ENCODE assay signal across 1 cellular context in genomic region chrX:47650164-47651042, GRCh38.
TF ChIP-seq lines count a peak whose summit lies in the region.

Gene ELK1 (minus strand): TSS chrX:47650563. CDS start chrX:47641441, 9,122 bp downstream.

TF ChIP-seq in HEK293, 187 proteins besides CTCF, POLR2A, EP300 and RAD21 (continued from another document and continues in another):
- TF ChIP-seq PATZ1 (tag by site-specific recombination; IDR thresholded peaks at IDR 0.05) (peak; percentile 93), GLIS2 (tag by site-specific recombination; IDR thresholded peaks at IDR 0.05) (peak; percentile 95), ZNF658 (tag by site-specific recombination; IDR thresholded peaks at IDR 0.05) (no peak), SALL2 (tag by site-specific recombination; IDR thresholded peaks at IDR 0.05; ENCODE audit: borderline replicate concordance) (no peak), PBX3 (CRISPR knock-in tag; IDR thresholded peaks at IDR 0.05) (no peak), ZNF501 (tag by site-specific recombination; IDR thresholded peaks at IDR 0.05) (peak; percentile 88), ZNF16 (tag by site-specific recombination; IDR thresholded peaks at IDR 0.05; ENCODE audit: low read depth) (no peak), OSR2 (tag by site-specific recombination; IDR thresholded peaks at IDR 0.05) (0 out of 2 replicates have a peak, but pooled peaks have one; percentile 40), BCL11B (tag by site-specific recombination; IDR thresholded peaks at IDR 0.05; ENCODE audit: low read depth) (no peak), ZFHX2 (tag by site-specific recombination; conservative IDR thresholded peaks at IDR 0.05) (peak; percentile 93), ZFP69B (tag by site-specific recombination; IDR thresholded peaks at IDR 0.05) (0 out of 2 replicates have a peak, but pooled peaks have one; percentile 48), ZNF645 (tag by site-specific recombination; IDR thresholded peaks at IDR 0.05) (no peak), RBAK (tag by site-specific recombination; IDR thresholded peaks at IDR 0.05) (no peak), ZNF585B (tag by site-specific recombination; IDR thresholded peaks at IDR 0.05) (no peak), ZNF335 (tag by site-specific recombination; conservative IDR thresholded peaks at IDR 0.05) (peak; percentile 45), ZNF629 (tag by site-specific recombination; IDR thresholded peaks at IDR 0.05) (peak; percentile 16; the same call in 1 of the 2 replicates), YY2 (tag by site-specific recombination; IDR thresholded peaks at IDR 0.05) (peak; percentile 25; the same call in 1 of the 2 replicates), TSHZ1 (tag by site-specific recombination; IDR thresholded peaks at IDR 0.05; ENCODE audit: borderline replicate concordance) (no peak), ZBTB7A (tag by site-specific recombination; IDR thresholded peaks at IDR 0.05; ENCODE audit: low read depth) (peak; percentile 85), ZNF76 (tag by site-specific recombination; IDR thresholded peaks at IDR 0.05; ENCODE audit: borderline replicate concordance, low read depth) (peak; percentile 64; the same call in 1 of the 2 replicates), YY1 (tag by site-specific recombination; IDR thresholded peaks at IDR 0.05) (0 out of 2 replicates have a peak, but pooled peaks have one; percentile 38), ZNF654 (tag by site-specific recombination; IDR thresholded peaks at IDR 0.05; ENCODE audit: low read depth) (no peak), ZNF610 (tag by site-specific recombination; IDR thresholded peaks at IDR 0.05; ENCODE audit: borderline replicate concordance) (no peak), SP7 (tag by site-specific recombination; IDR thresholded peaks at IDR 0.05) (peak; percentile 31; the same call in 1 of the 2 replicates), ZNF214 (tag by site-specific recombination; IDR thresholded peaks at IDR 0.05; ENCODE audit: borderline replicate concordance) (no peak), ZNF600 (tag by site-specific recombination; IDR thresholded peaks at IDR 0.05) (peak; percentile 42), PRDM10 (tag by site-specific recombination; IDR thresholded peaks at IDR 0.05) (peak; percentile 98), HOXC10 (CRISPR knock-in tag; IDR thresholded peaks at IDR 0.05) (0 out of 2 replicates have a peak, but pooled peaks have one; percentile 16), ZNF510 (tag by site-specific recombination; IDR thresholded peaks at IDR 0.05; ENCODE audit: insufficient replicate concordance) (no peak), GFI1B (tag by site-specific recombination; IDR thresholded peaks at IDR 0.05) (no peak), ZNF596 (tag by site-specific recombination; IDR thresholded peaks at IDR 0.05) (no peak), ZNF239 (tag by site-specific recombination; IDR thresholded peaks at IDR 0.05) (no peak), IKZF3 (tag by site-specific recombination; IDR thresholded peaks at IDR 0.05) (no peak), ZNF660 (tag by site-specific recombination; IDR thresholded peaks at IDR 0.05) (peak; percentile 59; the same call in 1 of the 2 replicates), ZBTB26 (tag by site-specific recombination; optimal IDR thresholded peaks at IDR 0.05) (peak; percentile 41), KLF9 (tag by site-specific recombination; IDR thresholded peaks at IDR 0.05; ENCODE audit: low read depth) (peak; percentile 94), EGR2 (tag by site-specific recombination; IDR thresholded peaks at IDR 0.05; ENCODE audit: low read depth) (peak; percentile 87), REPIN1 (tag by site-specific recombination; IDR thresholded peaks at IDR 0.05; ENCODE audit: low read depth) (no peak), ZNF776 (tag by site-specific recombination; IDR thresholded peaks at IDR 0.05; ENCODE audit: borderline replicate concordance) (no peak), ZNF155 (tag by site-specific recombination; IDR thresholded peaks at IDR 0.05) (no peak), ZNF707 (tag by site-specific recombination; IDR thresholded peaks at IDR 0.05) (no peak), ZNF639 (tag by site-specific recombination; IDR thresholded peaks at IDR 0.05) (no peak), ZNF350 (tag by site-specific recombination; IDR thresholded peaks at IDR 0.05) (no peak), ZBTB49 (tag by site-specific recombination; IDR thresholded peaks at IDR 0.05; ENCODE audit: low read depth) (no peak), HIC1 (tag by site-specific recombination; IDR thresholded peaks at IDR 0.05) (peak; percentile 76), ZNF677 (tag by site-specific recombination; IDR thresholded peaks at IDR 0.05) (no peak)
